Comparison of ENCODE assay signal across 1 cellular context in the genomic region with DNA sequence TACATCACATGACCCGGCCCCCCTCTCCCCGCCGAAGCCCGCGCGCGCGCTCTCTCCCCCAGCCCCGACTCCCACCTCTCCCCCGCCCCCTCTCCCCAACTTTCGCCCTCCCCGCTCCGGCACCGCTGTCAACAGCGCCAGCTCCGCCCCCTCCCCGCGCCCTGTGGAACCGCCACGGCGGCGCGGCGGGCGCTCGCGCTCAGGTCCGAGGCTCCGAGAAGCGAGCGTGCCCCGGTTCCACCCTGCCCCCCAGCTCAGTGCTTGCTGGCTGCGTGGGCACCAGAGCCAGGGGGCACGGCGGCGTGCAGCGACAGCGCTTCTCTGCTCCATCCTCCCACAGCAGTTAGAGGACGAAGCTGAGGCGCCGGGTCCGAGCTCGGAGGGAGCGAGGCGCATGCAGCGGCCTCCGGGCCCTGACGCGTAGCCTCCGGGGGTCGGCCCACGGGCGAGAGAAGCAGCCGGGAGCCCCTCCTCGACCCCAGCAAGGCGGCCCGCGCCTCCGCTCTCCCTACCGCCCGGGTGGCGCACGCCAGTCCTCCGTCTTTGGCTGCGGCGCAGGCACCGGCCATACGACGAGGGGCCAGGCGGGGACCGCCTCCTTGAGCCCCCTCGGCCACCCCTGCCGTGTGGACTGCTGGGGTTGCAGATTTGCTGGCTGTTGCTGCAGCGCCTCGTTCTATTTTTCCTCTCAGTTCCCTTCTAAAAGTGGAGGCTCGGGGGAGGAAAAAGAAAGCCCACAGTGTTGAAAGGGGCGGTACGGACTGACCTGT.
TF ChIP-seq lines count a peak whose summit lies in the region.

No MANE protein-coding gene starts in this region.

TF ChIP-seq in K562, 482 proteins besides CTCF, POLR2A, EP300 and RAD21 (continued from another document):
- TF ChIP-seq ZNF407 (IDR thresholded peaks at IDR 0.05; ENCODE audit: low read depth) (no peak), CSDE1 (IDR thresholded peaks at IDR 0.05) (no peak), ZSCAN29 (IDR thresholded peaks at IDR 0.05) (no peak)
